In genomic region chr11:57649826-57650738, GRCh38 we compare ENCODE assay signal across 7 cellular contexts. TPM values are rescaled to one million over a fixed set of nuclear protein-coding genes. Genes with fewer than 3 reads are reported as not detected.
DNase-seq lines count a peak whose midpoint lies in the region; ATAC-seq and TF ChIP-seq lines count a peak whose summit lies in the region.

Gene YPEL4 (minus strand): TSS chr11:57649912. CDS start chr11:57647107, 2,805 bp downstream.

- H3K18ac ChIP-seq in H9 (ENCODE audit: insufficient read length, low read depth, low read length) = peak within 1 kb of the TSS; percentile 4

- no peaks in the 10 kb centered on the region for H4K20me1 ChIP-seq in H9 (ENCODE audit: control insufficient read depth, insufficient read depth, insufficient read length)
- no peaks in the 10 kb centered on the region for H4K20me1 ChIP-seq in neural cell (ENCODE audit: insufficient read depth)

- H3T11ph ChIP-seq in H9 (ENCODE audit: low read length) = no peak within 1 kb of the TSS

- peaks cover 66 to 85% of the 10 kb centered on the region in 2 experiments for H3K4me1 Mint-ChIP-seq in H9

- no peak within 1 kb of the TSS for H2BK15ac ChIP-seq in H9 (ENCODE audit: low read depth, low read length)

- no peaks in the 10 kb centered on the region for H3K9me2 ChIP-seq in neural cell (ENCODE audit: insufficient read depth, low read length)

- peak within 1 kb of the TSS; percentile 20 to 95 (median 93) for H3K27ac Mint-ChIP-seq in H9

- TF ChIP-seq CTCF in H9 (conservative IDR thresholded peaks at IDR 0.05) (no peak), Peyer's patch (IDR thresholded peaks at IDR 0.05) (no peak), fibroblast of the aortic adventitia (IDR thresholded peaks at IDR 0.05; ENCODE audit: insufficient read depth, low read length) (no peak), neural cell (IDR thresholded peaks at IDR 0.05; ENCODE audit: poor library complexity, severe bottlenecking) (no peak), suprapubic skin (IDR thresholded peaks at IDR 0.05) (no peak)

- peak within 1 kb of the TSS; percentile 7 for H3K9ac ChIP-seq in H9 (ENCODE audit: extremely low read depth, insufficient read length, low read length)
- H3K9ac ChIP-seq in neural cell (ENCODE audit: low read length) = peak within 1 kb of the TSS; percentile 97

- H4K8ac ChIP-seq in H9 (replicated peaks; ENCODE audit: insufficient read length, low read depth, low read length) = no peak within 1 kb of the TSS

- H3K14ac ChIP-seq in H9 (ENCODE audit: insufficient read depth, low read length) = 0 out of 2 replicates have a peak within 1 kb of the TSS, but pooled peaks have one; percentile 23

- H3K9me3 Mint-ChIP-seq in H9 = no peaks in the 10 kb centered on the region

- no peak for TF ChIP-seq RAD21 in neural cell (conservative IDR thresholded peaks at IDR 0.05)

- no peak within 1 kb of the TSS for H4K91ac ChIP-seq in H9 (ENCODE audit: insufficient read length, low read depth, low read length)

- peaks cover 40% of the 10 kb centered on the region for H3K27me3 Mint-ChIP-seq in H9 (ENCODE audit: low read depth)

- peaks cover 16% of the 10 kb centered on the region for H3K23me2 ChIP-seq in H9 (ENCODE audit: insufficient read length, low read depth, low read length, poor library complexity, severe bottlenecking)

- no peaks in the 10 kb centered on the region for H3K79me1 ChIP-seq in H9 (ENCODE audit: insufficient read depth, low read depth, low read length, poor library complexity, severe bottlenecking)

- H2BK120ac ChIP-seq in H9 (ENCODE audit: low read depth, low read length, poor library complexity, severe bottlenecking) = no peak within 1 kb of the TSS

- no peaks in the 10 kb centered on the region for H3K9me3 ChIP-seq in H9 (ENCODE audit: control insufficient read depth, low read depth, low read length)
- no peaks in the 10 kb centered on the region for H3K9me3 ChIP-seq in Peyer's patch
- H3K9me3 ChIP-seq in neural cell (ENCODE audit: low read length) = no peaks in the 10 kb centered on the region
- no peaks in the 10 kb centered on the region for H3K9me3 ChIP-seq in suprapubic skin

- H3K4me1 ChIP-seq in H9 (ENCODE audit: insufficient read depth, low read length) (peaks cover 18% of the 10 kb centered on the region), Peyer's patch (peaks cover 0 to 21% (median 5%) of the 10 kb centered on the region in 4 donors), suprapubic skin (peaks cover 44% of the 10 kb centered on the region)

- no peak within 1 kb of the TSS for H3K4ac ChIP-seq in H9 (ENCODE audit: low read depth, low read length)

- TF ChIP-seq POLR2A in Peyer's patch (IDR thresholded peaks at IDR 0.05) = no peak
- no peak for TF ChIP-seq POLR2A in suprapubic skin (IDR thresholded peaks at IDR 0.05)

- no peak within 1 kb of the TSS for H3K23ac ChIP-seq in H9 (ENCODE audit: insufficient read length, low read depth, low read length)

- H4K5ac ChIP-seq in H9 (ENCODE audit: insufficient read length, low read depth, low read length) = no peak within 1 kb of the TSS

- H3K4me3 Mint-ChIP-seq in H9 = peak within 1 kb of the TSS; percentile 62 to 83

- H2BK5ac ChIP-seq in H9 (ENCODE audit: insufficient read length, low read length) = no peak within 1 kb of the TSS

- no peak for ATAC-seq in HG02678 (IDR thresholded peaks at IDR 0.05; ENCODE audit: unreplicated experiment)

- no peak within 1 kb of the TSS for H2AK5ac ChIP-seq in H9 (ENCODE audit: insufficient read length, low read length)

- peak; percentile 31 for TF ChIP-seq EP300 in neural cell (conservative IDR thresholded peaks at IDR 0.05; ENCODE audit: poor library complexity, severe bottlenecking)
- TF ChIP-seq EP300 in suprapubic skin (IDR thresholded peaks at IDR 0.05) = no peak

- H3F3A ChIP-seq in neural cell (ENCODE audit: insufficient read depth, low read length, poor library complexity, severe bottlenecking) = no peaks in the 10 kb centered on the region

- H2AFZ ChIP-seq in H9 (ENCODE audit: low read length) (no peak within 1 kb of the TSS), neural cell (ENCODE audit: low read depth, low read length) (peak within 1 kb of the TSS; percentile 91)

- H3K4me2 ChIP-seq in H9 (ENCODE audit: insufficient read depth, insufficient read length, low read length) = peak within 1 kb of the TSS; percentile 51
- H3K4me2 ChIP-seq in neural cell (ENCODE audit: low read length) = peak within 1 kb of the TSS; percentile 97

- H3K27ac ChIP-seq in H9 (ENCODE audit: insufficient read length, low read depth, low read length) (no peak within 1 kb of the TSS), Peyer's patch (peak within 1 kb of the TSS in 1 of 4 donors; percentile 38), neural cell (ENCODE audit: low read length) (peak within 1 kb of the TSS; percentile 94), suprapubic skin (no peak within 1 kb of the TSS)

- no peak within 1 kb of the TSS for H3K56ac ChIP-seq in H9 (ENCODE audit: insufficient read length, low read depth, low read length)

- no CpG with 5 or more reads among the region's 15 CpGs for WGBS in H9 (ENCODE audit: extremely low coverage, insufficient read length, low lambda C conversion rate)
- WGBS in suprapubic skin = 19% methylated on average over 15 of the region's 15 CpGs

- DNase-seq in H9 = peak; percentile 83
- peak; percentile 50 to 79 (median 74) for DNase-seq in Peyer's patch
- peak; percentile 55 for DNase-seq in activated gamma-delta T cell treated with anti-CD3 and anti-CD28 coated beads, Interleukin-2, amount 50 U/mL, for 16 hours (ENCODE audit: low read depth)
- peak; percentile 76 for DNase-seq in fibroblast of the aortic adventitia (ENCODE audit: low read depth)
- DNase-seq in suprapubic skin (ENCODE audit: low spot score in 2 of 2) = peak in 1 of 2 donors; percentile 87

- H3K4me3 ChIP-seq in Peyer's patch (peak within 1 kb of the TSS; percentile 15 to 48 (median 31)), fibroblast of the aortic adventitia (ENCODE audit: low read depth, low read length) (peak within 1 kb of the TSS; percentile 74), neural cell (ENCODE audit: low read length) (peak within 1 kb of the TSS; percentile 76), suprapubic skin (peak within 1 kb of the TSS; percentile 47)

- no peak within 1 kb of the TSS for H2BK12ac ChIP-seq in H9 (ENCODE audit: insufficient read length, low read depth, low read length)

- no peak within 1 kb of the TSS for H2BK20ac ChIP-seq in H9 (ENCODE audit: low read depth, low read length, poor library complexity, severe bottlenecking)

- H3K36me3 Mint-ChIP-seq in H9 (ENCODE audit: insufficient read depth in 1 of 3, low read depth in 3 of 3) = peaks cover 0 to 12% (median 8%) of the 10 kb centered on the region in 3 experiments; a peak in 2 of 7 replicates

- H3K36me3 ChIP-seq in Peyer's patch (no peaks in the 10 kb centered on the region), neural cell (ENCODE audit: insufficient read depth, low read length) (no peaks in the 10 kb centered on the region), suprapubic skin (no peaks in the 10 kb centered on the region)

- H3K79me2 ChIP-seq in H9 (ENCODE audit: insufficient read depth, low read length) = no peaks in the 10 kb centered on the region
- H3K79me2 ChIP-seq in neural cell (replicated peaks; ENCODE audit: insufficient read depth, low read length) = peaks cover 9% of the 10 kb centered on the region

- H3K27me3 ChIP-seq in H9 (ENCODE audit: insufficient read depth, low read length) (no peaks in the 10 kb centered on the region; the same call in 1 of the 2 replicates), Peyer's patch (peaks cover 0 to 15% of the 10 kb centered on the region in 2 donors), neural cell (ENCODE audit: insufficient read depth, low read depth, low read length) (no peaks in the 10 kb centered on the region), suprapubic skin (peaks cover 16% of the 10 kb centered on the region)

TF ChIP-seq in neural cell, 6 proteins besides CTCF, POLR2A, EP300 and RAD21:
- TF ChIP-seq TAF1 (IDR thresholded peaks at IDR 0.05; ENCODE audit: low read depth) (peak; percentile 28), EZH2 (IDR thresholded peaks at IDR 0.05; ENCODE audit: borderline replicate concordance, insufficient read depth, low read length, poor library complexity, severe bottlenecking) (no peak), SMC3 (conservative IDR thresholded peaks at IDR 0.05; ENCODE audit: poor library complexity) (peak; percentile 20), POLR2AphosphoS5 (IDR thresholded peaks at IDR 0.05) (peak; percentile 94), REST (IDR thresholded peaks at IDR 0.05; ENCODE audit: borderline replicate concordance) (peak; percentile 49)

RNA-seq across cellular contexts. Expression of gene YPEL4, which starts in this region (rescaled TPM):
- 0.13 TPM in 1 of 2 replicates, not detected in the other for total RNA-seq in H9 (2021)
- total RNA-seq in Peyer's patch = 1 to 10 TPM in 1 of 4 donors, under 1 TPM in 3; 0.35 to 2.5 (median 0.71) TPM
- 1.4 and 1.7 TPM in 2 replicates for total RNA-seq in fibroblast of the aortic adventitia (ENCODE audit: low replicate concordance)
- polyA plus RNA-seq in neural cell = 18.4 and 19.8 TPM in 2 replicates
- polyA minus RNA-seq in neural cell = 3.9 and 5.6 TPM in 2 replicates
- 1 to 10 TPM; 1.2 to 3.6 (median 1.5) TPM for total RNA-seq in suprapubic skin

Comparison
In these comparisons a context has a peak if more than half of its experiments do, and no peak if none do; other contexts are left out.
1. Peak in DNase-seq, H3K9ac ChIP-seq and H3K4me2 ChIP-seq in H9; RNA of the gene not detected or under 1 TPM.